33 cellular contexts compared by ENCODE assay signal in genomic region chr16:50640919-50641817, GRCh38. TPM values are rescaled to one million over a fixed set of nuclear protein-coding genes. Genes with fewer than 3 reads are reported as not detected.
"Had no signal": no experiment of that assay in that cellular context is flagged by ENCODE, and none has a peak within 500 bp of the region (broad histone marks: within the 10 kb centered on the region; RNA-seq: fewer than 3 reads in every experiment).

No MANE protein-coding gene starts in this region.

- H3K9ac ChIP-seq: parathyroid adenoma had no signal

- H3K4me2 ChIP-seq: smooth muscle cell had no signal

- H3K4me3 Mint-ChIP-seq: naive B cell; naive thymus-derived CD8-positive, alpha-beta T cell; natural killer cell treated with Interleukin-12 subunit alpha and Interleukin-12 subunit beta and Interleukin-15 and Interleukin-18, amount 100 ng/mL, for 72 hours; neural crest cell; stimulated activated memory B cell treated with anti-CD40 and anti-IgM and Interleukin-4, amounts not matched to agents 10 μg/mL and 1 μg/mL and 100 μg/mL, for 72 hours; stimulated activated naive CD8-positive, alpha-beta T cell treated with anti-CD3 and anti-CD28 coated beads, Interleukin-15, amount 100 ng/mL, for 72 hours; type B pancreatic cell had no signal

- H3K4me3 ChIP-seq: psoas muscle, skin epidermis, smooth muscle cell, spleen, suprapubic skin, testis, tibial artery, transverse colon, upper lobe of right lung, uterus had no signal

- H3K27me3 Mint-ChIP-seq: naive thymus-derived CD8-positive, alpha-beta T cell; stimulated activated naive CD8-positive, alpha-beta T cell treated with anti-CD3 and anti-CD28 coated beads, Interleukin-15, amount 100 ng/mL, for 72 hours; type B pancreatic cell had no signal

- H3K4me1 Mint-ChIP-seq: stimulated activated memory B cell treated with anti-CD40 and anti-IgM and Interleukin-4, amounts not matched to agents 10 μg/mL and 1 μg/mL and 100 μg/mL, for 72 hours had no signal

- ATAC-seq: naive thymus-derived CD8-positive, alpha-beta T cell; natural killer cell treated with Interleukin-12 subunit alpha and Interleukin-12 subunit beta and Interleukin-15 and Interleukin-18, amount 100 ng/mL, for 72 hours; psoas muscle; right cardiac atrium; stimulated activated memory B cell treated with anti-CD40 and anti-IgM and Interleukin-4, amounts not matched to agents 10 μg/mL and 1 μg/mL and 100 μg/mL, for 72 hours; stimulated activated naive CD8-positive, alpha-beta T cell treated with anti-CD3 and anti-CD28 coated beads, Interleukin-15, amount 100 ng/mL, for 72 hours; stimulated activated naive CD8-positive, alpha-beta T cell treated with anti-CD3 and anti-CD28 coated beads, Interleukin-15, Interleukin-2, amounts not matched to agents 100 U/mL and 50 U/mL, for 24 hours; upper lobe of right lung had no signal

- H3K27ac Mint-ChIP-seq: naive B cell; natural killer cell treated with Interleukin-12 subunit alpha and Interleukin-12 subunit beta and Interleukin-15 and Interleukin-18, amount 100 ng/mL, for 72 hours; progenitor cell of endocrine pancreas; stimulated activated memory B cell treated with anti-CD40 and anti-IgM and Interleukin-4, amounts not matched to agents 10 μg/mL and 1 μg/mL and 100 μg/mL, for 72 hours; type B pancreatic cell had no signal

- H2AFZ ChIP-seq: parathyroid adenoma had no signal

- H3K4me1 ChIP-seq: parathyroid adenoma, psoas muscle, spleen, suprapubic skin, testis, transverse colon, upper lobe of right lung, uterus had no signal

- H3K27ac ChIP-seq: neutrophil, parathyroid adenoma, psoas muscle, skin epidermis, spleen, suprapubic skin, testis, tibial artery, transverse colon, upper lobe of right lung, uterus had no signal

- H3K36me3 ChIP-seq: neutrophil, spleen, suprapubic skin, transverse colon, upper lobe of right lung, uterus had no signal

- DNase-seq: naive B cell; naive thymus-derived CD8-positive, alpha-beta T cell; nucleus accumbens; posterior cingulate gyrus; psoas muscle; spleen; stimulated activated CD4-positive, alpha-beta T cell treated with anti-CD3 and anti-CD28 coated beads, Interleukin-12 subunit alpha, Interleukin-12 subunit beta, amount 100 ng/mL, for 4 hours; stimulated activated CD4-positive, alpha-beta T cell treated with anti-CD3 and anti-CD28 coated beads, Interleukin-1b, Interleukin-23, amount 100 ng/mL, for 48 hours; stimulated activated CD4-positive, alpha-beta T cell treated with anti-CD3 and anti-CD28 coated beads, Interleukin-4, amount 100 ng/mL, for 1 hour; stimulated activated CD4-positive, alpha-beta T cell treated with anti-CD3 and anti-CD28 coated beads, Interleukin-4, amount 100 ng/mL, for 4 hours; stimulated activated CD8-positive, alpha-beta memory T cell treated with anti-CD3 and anti-CD28 coated beads, Interleukin-4, amount 100 ng/mL, for 48 hours; stimulated activated naive CD4-positive, alpha-beta T cell; stimulated activated naive CD8-positive, alpha-beta T cell treated with anti-CD3 and anti-CD28 coated beads, Interleukin-15, amount 100 ng/mL, for 72 hours; stimulated activated naive CD8-positive, alpha-beta T cell treated with anti-CD3 and anti-CD28 coated beads, Interleukin-15, Interleukin-2, amounts not matched to agents 100 U/mL and 50 U/mL, for 24 hours; substantia nigra; testis; tibial artery; transverse colon; upper lobe of right lung; uterus had no signal

- H3K27me3 ChIP-seq: neutrophil, suprapubic skin, testis, tibial artery, transverse colon, upper lobe of right lung, uterus had no signal

- H3K36me3 Mint-ChIP-seq: naive B cell; naive thymus-derived CD8-positive, alpha-beta T cell; natural killer cell treated with Interleukin-12 subunit alpha and Interleukin-12 subunit beta and Interleukin-15 and Interleukin-18, amount 100 ng/mL, for 72 hours; stimulated activated memory B cell treated with anti-CD40 and anti-IgM and Interleukin-4, amounts not matched to agents 10 μg/mL and 1 μg/mL and 100 μg/mL, for 72 hours had no signal

- H3K9me3 Mint-ChIP-seq: naive B cell; naive thymus-derived CD8-positive, alpha-beta T cell; natural killer cell treated with Interleukin-12 subunit alpha and Interleukin-12 subunit beta and Interleukin-15 and Interleukin-18, amount 100 ng/mL, for 72 hours; neural crest cell; stimulated activated memory B cell treated with anti-CD40 and anti-IgM and Interleukin-4, amounts not matched to agents 10 μg/mL and 1 μg/mL and 100 μg/mL, for 72 hours; stimulated activated naive CD8-positive, alpha-beta T cell treated with anti-CD3 and anti-CD28 coated beads, Interleukin-15, amount 100 ng/mL, for 72 hours; type B pancreatic cell had no signal

- H3K9me3 ChIP-seq: neutrophil, psoas muscle, spleen, suprapubic skin, testis, tibial artery, transverse colon, upper lobe of right lung, uterus had no signal

- H3K79me2 ChIP-seq: parathyroid adenoma had no signal

RNA-seq across cellular contexts. Expression of gene SNX20, which starts 39.9 kb away (rescaled TPM):
- total RNA-seq: neural crest cell, osteocyte, progenitor cell of endocrine pancreas, renal cortical epithelial cell, smooth muscle cell had no signal
- polyA plus RNA-seq: smooth muscle cell had no signal

RNA-seq across cellular contexts. Expression of gene NOD2, which starts 52.2 kb away (rescaled TPM):
- total RNA-seq: osteocyte, progenitor cell of endocrine pancreas had no signal
- polyA plus RNA-seq: smooth muscle cell had no signal
